12 cellular contexts compared by ENCODE assay signal in the genomic region with DNA sequence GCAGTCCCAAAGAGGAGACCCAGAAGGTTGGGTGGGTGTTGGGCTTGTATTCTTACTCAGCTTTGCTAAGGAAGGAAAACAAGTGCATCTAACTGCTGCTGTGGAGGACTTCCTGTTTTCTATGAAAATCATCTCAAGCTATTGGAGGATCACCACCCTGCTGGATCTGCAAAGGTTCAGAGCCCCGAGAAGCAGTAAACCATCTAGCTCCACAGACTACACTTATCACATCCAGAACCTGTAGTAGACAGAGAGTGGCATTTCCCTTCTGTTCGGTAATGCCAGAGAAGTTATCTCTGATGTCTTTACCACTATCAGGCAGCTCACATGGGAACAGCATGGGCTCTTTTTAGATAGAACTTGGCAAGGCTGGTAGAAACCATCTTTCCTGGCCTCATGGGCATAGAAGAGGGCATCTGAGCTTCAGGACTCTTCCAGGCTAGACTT. TPM values are rescaled to one million over a fixed set of nuclear protein-coding genes. Genes with fewer than 3 reads are reported as not detected.
DNase-seq lines count a peak whose midpoint lies in the region; ATAC-seq and TF ChIP-seq lines count a peak whose summit lies in the region.
"Had no signal": no experiment of that assay in that cellular context is flagged by ENCODE, and none has a peak within 500 bp of the region (broad histone marks: within the 10 kb centered on the region; RNA-seq: fewer than 3 reads in every experiment).

No MANE protein-coding gene starts in this region.

- H3K36me3 Mint-ChIP-seq in activated CD4-positive, alpha-beta T cell treated with anti-CD3 and anti-CD28 coated beads, Interleukin-2, amount 10 ng/mL, durations not matched to agents 7 days and 5 days (ENCODE audit: low read depth): peaks cover 5% of the 10 kb centered on the region
- no peaks in the 10 kb centered on the region for H3K36me3 Mint-ChIP-seq in activated B cell treated with CpG ODN at 0.5 μM for 24 hours (ENCODE audit: low read depth)
- peaks cover 0 to 4% of the 10 kb centered on the region in 2 donors for H3K36me3 Mint-ChIP-seq in naive B cell

- peaks cover 0 to 4% of the 10 kb centered on the region in 2 donors for H3K4me1 ChIP-seq in left lung
- H3K4me1 ChIP-seq: tibial nerve had no signal

- no peak overlapping the region for H3K4me3 ChIP-seq in left lung
- H3K4me3 ChIP-seq: tibial nerve had no signal

- peaks cover 6% of the 10 kb centered on the region for H3K9me3 Mint-ChIP-seq in activated CD4-positive, alpha-beta T cell treated with anti-CD3 and anti-CD28 coated beads, Interleukin-2, amount 10 ng/mL, durations not matched to agents 7 days and 5 days
- H3K9me3 Mint-ChIP-seq in activated B cell treated with CpG ODN at 0.5 μM for 24 hours (no peaks in the 10 kb centered on the region), naive B cell (peaks cover 0 to 4% (median 0%) of the 10 kb centered on the region in 7 donors)

- H3K27ac Mint-ChIP-seq in activated CD4-positive, alpha-beta T cell treated with anti-CD3 and anti-CD28 coated beads, Interleukin-2, amount 10 ng/mL, durations not matched to agents 7 days and 5 days: peak overlapping the region; percentile 82
- H3K27ac Mint-ChIP-seq in activated B cell treated with CpG ODN at 0.5 μM for 24 hours (peak overlapping the region; percentile 86), naive B cell (peak overlapping the region; percentile 36 to 97 (median 91))

- in situ Hi-C loops in KBM-7 (cut with MboI; ENCODE audit: low pct_unique_long_range_greater_than_20kb, low sequenced_read_pairs): loop anchor here (25.0 kb wide), 2 partner anchors 558 to 658 kb away; no protein-coding TSS in a partner anchor

- H3K4me1 Mint-ChIP-seq in activated CD4-positive, alpha-beta T cell treated with anti-CD3 and anti-CD28 coated beads, Interleukin-2, amount 10 ng/mL, durations not matched to agents 7 days and 5 days: peaks cover 46% of the 10 kb centered on the region
- H3K4me1 Mint-ChIP-seq in activated B cell treated with CpG ODN at 0.5 μM for 24 hours (peaks cover 86% of the 10 kb centered on the region), naive B cell (peaks cover 73 to 91% (median 76%) of the 10 kb centered on the region in 3 donors)

- no peaks in the 10 kb centered on the region for H3K9me3 ChIP-seq in left lung
- H3K9me3 ChIP-seq: tibial nerve had no signal

- no peak overlapping the region for H3K27ac ChIP-seq in left lung
- H3K27ac ChIP-seq: tibial nerve, WERI-Rb-1 had no signal

- peak; percentile 26 for ATAC-seq in activated B cell treated with CpG ODN at 0.5 μM for 24 hours (ENCODE audit: low read depth)
- ATAC-seq in naive B cell (ENCODE audit: low read depth in 2 of 2): peak; percentile 44 to 46
- ATAC-seq in left lung: no peak

- DNase-seq in activated CD4-positive, alpha-beta T cell treated with anti-CD3 and anti-CD28 coated beads, Interleukin-2, amount 10 ng/mL, durations not matched to agents 7 days and 5 days: peak; percentile 38
- DNase-seq in activated CD4-positive, alpha-beta T cell treated with anti-CD3 and anti-CD28 coated beads for 1 hour: no peak
- DNase-seq in KBM-7: peak; percentile 28
- no peak for DNase-seq in activated B cell treated with CpG ODN at 0.5 μM for 24 hours
- peak; percentile 50 for DNase-seq in naive B cell
- no peak for DNase-seq in GM19240 (ENCODE audit: insufficient read length, low spot score)
- no peak for DNase-seq in A172 (ENCODE audit: low spot score)
- no peak for DNase-seq in left lung
- DNase-seq: foreskin melanocyte, WERI-Rb-1 had no signal

- intact Hi-C loops in activated B cell treated with CpG ODN at 0.5 μM for 24 hours (cut with micrococcal nuclease) (loop anchor here (2.0 to 5.0 kb wide), 2 partner anchors 15 to 213 kb away; no protein-coding TSS in a partner anchor), left lung (cut with DNase I) (no loop called here)

- TF ChIP-seq CTCF in activated B cell treated with CpG ODN at 0.5 μM for 24 hours (IDR thresholded peaks at IDR 0.05): no peak
- TF ChIP-seq CTCF in left lung (IDR thresholded peaks at IDR 0.05): no peak

- CTCF ChIA-PET in activated CD4-positive, alpha-beta T cell treated with anti-CD3 and anti-CD28 coated beads, Interleukin-2, amount 10 ng/mL, durations not matched to agents 7 days and 5 days (lab: Charles Lee): interaction anchor here (0.9 to 6.0 kb wide), 6 partner anchors 12 to 829 kb away, joined by 3 to 36 read pairs (median 6); no protein-coding TSS in a partner anchor
- CTCF ChIA-PET in activated B cell treated with CpG ODN at 0.5 μM for 24 hours (lab: Charles Lee): interaction anchor here (0.5 to 3.2 kb wide), 10 partner anchors 12 to 688 kb away, joined by 3 to 26 read pairs (median 4); no protein-coding TSS in a partner anchor

- POLR2A ChIA-PET in activated CD4-positive, alpha-beta T cell treated with anti-CD3 and anti-CD28 coated beads, Interleukin-2, amount 10 ng/mL, durations not matched to agents 7 days and 5 days (lab: Charles Lee): interaction anchor here (0.6 kb wide), 1 partner anchor 776 kb away, joined by 3 read pairs; no protein-coding TSS in a partner anchor
- POLR2A ChIA-PET in activated B cell treated with CpG ODN at 0.5 μM for 24 hours (lab: Charles Lee): interaction anchor here (0.8 to 2.0 kb wide), 5 partner anchors 8 to 555 kb away, joined by 3 to 10 read pairs (median 3); no protein-coding TSS in a partner anchor

- H3K27me3 Mint-ChIP-seq in activated CD4-positive, alpha-beta T cell treated with anti-CD3 and anti-CD28 coated beads, Interleukin-2, amount 10 ng/mL, durations not matched to agents 7 days and 5 days: no peaks in the 10 kb centered on the region
- H3K27me3 Mint-ChIP-seq in activated B cell treated with CpG ODN at 0.5 μM for 24 hours (no peaks in the 10 kb centered on the region), naive B cell (no peaks in the 10 kb centered on the region)

- H3K36me3 ChIP-seq in left lung: no peaks in the 10 kb centered on the region
- H3K36me3 ChIP-seq: tibial nerve, WERI-Rb-1 had no signal

- no peak overlapping the region for H3K4me3 Mint-ChIP-seq in activated CD4-positive, alpha-beta T cell treated with anti-CD3 and anti-CD28 coated beads, Interleukin-2, amount 10 ng/mL, durations not matched to agents 7 days and 5 days
- H3K4me3 Mint-ChIP-seq in activated B cell treated with CpG ODN at 0.5 μM for 24 hours (peak overlapping the region; percentile 50), naive B cell (peak overlapping the region; percentile 32 to 86 (median 64))

- H3K27me3 ChIP-seq in left lung: no peaks in the 10 kb centered on the region
- H3K27me3 ChIP-seq: tibial nerve had no signal

RNA-seq across cellular contexts. Expression of gene KCNJ1, which starts 21.7 kb away (rescaled TPM):
- total RNA-seq in activated CD4-positive, alpha-beta T cell treated with anti-CD3 and anti-CD28 coated beads, Interleukin-2, amount 10 ng/mL, durations not matched to agents 7 days and 5 days: not detected
- total RNA-seq in activated B cell treated with CpG ODN at 0.5 μM for 24 hours: 0.20 TPM in 1 of 2 replicates, not detected in the other
- polyA plus RNA-seq in naive B cell (ENCODE audit: low read depth in 6 of 6): under 1 TPM in 3 of 6 donors, not detected in 3; 0.18 to 0.64 (median 0.20) TPM
- not detected in 2 replicates for total RNA-seq in A172 (2014; rRNA removed; shearing (Covaris generic))
- not detected for total RNA-seq in left lung
- total RNA-seq: osteoblast, tibial nerve had no signal

RNA-seq across cellular contexts. Expression of gene KCNJ5, which starts 45.8 kb away (rescaled TPM):
- not detected for total RNA-seq in activated CD4-positive, alpha-beta T cell treated with anti-CD3 and anti-CD28 coated beads, Interleukin-2, amount 10 ng/mL, durations not matched to agents 7 days and 5 days
- total RNA-seq in activated B cell treated with CpG ODN at 0.5 μM for 24 hours: not detected in 2 replicates
- polyA plus RNA-seq in naive B cell (ENCODE audit: low read depth in 6 of 6): not detected
- 0.21 and 0.46 TPM in 2 replicates for total RNA-seq in A172 (2014; rRNA removed; shearing (Covaris generic))
- 1 to 10 TPM; 3.8 to 5.0 TPM for total RNA-seq in left lung

Comparison
In these comparisons a context has a peak if more than half of its experiments do, and no peak if none do; other contexts are left out.
1. DNase-seq: peak in activated CD4-positive, alpha-beta T cell treated with anti-CD3 and anti-CD28 coated beads, Interleukin-2, amount 10 ng/mL, durations not matched to agents 7 days and 5 days (single experiment), KBM-7 (single experiment) and naive B cell (single experiment); none in activated CD4-positive, alpha-beta T cell treated with anti-CD3 and anti-CD28 coated beads for 1 hour (single experiment), activated B cell treated with CpG ODN at 0.5 μM for 24 hours (single experiment), GM19240 (single experiment), A172 (single experiment) and left lung (0 of 2).
2. Peak in every context shown above with its lines, with median percentiles within 50 percentile points of each other: H3K27ac Mint-ChIP-seq.